ENCODE assay signal across 26 cellular contexts in the genomic region with DNA sequence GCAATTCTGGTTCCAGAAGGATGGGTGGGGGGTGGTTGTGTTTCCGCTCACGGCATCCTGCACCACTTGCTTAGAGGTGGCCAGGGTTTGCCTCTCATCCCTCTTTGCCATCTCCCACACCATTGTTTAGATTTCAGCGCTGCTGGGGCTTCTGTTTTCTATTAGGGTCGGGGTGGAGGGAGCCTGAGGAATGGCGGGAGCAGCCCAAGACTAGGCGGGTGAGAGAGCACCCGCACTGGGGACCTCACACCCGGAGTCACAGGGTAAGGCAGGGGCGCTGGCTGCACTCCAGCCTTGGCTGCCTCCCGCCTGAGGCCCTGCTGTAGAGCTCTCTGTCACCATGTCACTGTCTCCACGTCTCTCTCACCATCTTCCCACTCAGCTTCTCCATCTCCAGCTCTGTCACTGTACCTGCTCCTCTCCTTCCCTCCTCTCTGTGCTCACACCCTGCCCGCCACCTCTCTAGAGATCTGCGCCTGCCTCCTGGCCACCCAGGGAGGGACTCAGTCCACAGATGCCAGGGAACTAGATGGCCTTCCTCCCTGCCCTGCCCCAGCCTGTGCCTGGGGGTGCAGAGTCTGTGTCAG. TPM values are rescaled to one million over a fixed set of nuclear protein-coding genes. Genes with fewer than 3 reads are reported as not detected.
"Had no signal": no experiment of that assay in that cellular context is flagged by ENCODE, and none has a peak within 500 bp of the region (broad histone marks: within the 10 kb centered on the region; RNA-seq: fewer than 3 reads in every experiment).

No MANE protein-coding gene starts in this region.

- H3K27me3 ChIP-seq: ascending aorta, breast epithelium, colonic mucosa, dorsolateral prefrontal cortex, testis, upper lobe of left lung had no signal

- H3K4me3 Mint-ChIP-seq: activated T-helper 17 cell treated with anti-CD3 and anti-CD28 coated beads, Interleukin-2, amount 50 U/mL, for 72 hours; central memory CD8-positive, alpha-beta T cell; effector memory CD8-positive, alpha-beta T cell; natural killer cell treated with Interleukin-12 subunit alpha and Interleukin-12 subunit beta and Interleukin-15 and Interleukin-18, amount 100 ng/mL, for 72 hours; stimulated activated memory B cell treated with anti-CD40 and anti-IgM and Interleukin-4, amounts not matched to agents 10 μg/mL and 1 μg/mL and 100 μg/mL, for 72 hours; WTC11 had no signal

- H3K27ac ChIP-seq: ascending aorta, breast epithelium, colonic mucosa, dorsolateral prefrontal cortex, left lung, testis, upper lobe of left lung had no signal

- H3K36me3 ChIP-seq: ascending aorta, breast epithelium, colonic mucosa, left lung, upper lobe of left lung had no signal

- H3K9me3 Mint-ChIP-seq: activated naive CD4-positive, alpha-beta T cell treated with anti-CD3 and anti-CD28 coated beads, Interleukin-2, amount 50 U/mL, for 72 hours; activated T-helper 17 cell treated with anti-CD3 and anti-CD28 coated beads, Interleukin-2, amount 50 U/mL, for 72 hours; central memory CD8-positive, alpha-beta T cell; effector memory CD8-positive, alpha-beta T cell; natural killer cell treated with Interleukin-12 subunit alpha and Interleukin-12 subunit beta and Interleukin-15 and Interleukin-18, amount 100 ng/mL, for 72 hours; stimulated activated memory B cell treated with anti-CD40 and anti-IgM and Interleukin-4, amounts not matched to agents 10 μg/mL and 1 μg/mL and 100 μg/mL, for 72 hours; WTC11 had no signal

- H3K4me1 Mint-ChIP-seq: activated T-helper 17 cell treated with anti-CD3 and anti-CD28 coated beads, Interleukin-2, amount 50 U/mL, for 72 hours; central memory CD8-positive, alpha-beta T cell had no signal

- H3K4me1 ChIP-seq: breast epithelium, colonic mucosa had no signal

- DNase-seq: activated T-cell treated with anti-CD3 and anti-CD28 coated beads, Interleukin-2, amount 50 U/mL, for 1 hour; colonic mucosa; dorsolateral prefrontal cortex; effector memory CD8-positive, alpha-beta T cell; foreskin melanocyte; hippocampal formation; kidney glomerular epithelial cell; left lung; midbrain; small intestine; T-helper 9 cell; testis; upper lobe of left lung had no signal

- H3K36me3 Mint-ChIP-seq: activated naive CD4-positive, alpha-beta T cell treated with anti-CD3 and anti-CD28 coated beads, Interleukin-2, amount 50 U/mL, for 72 hours; natural killer cell treated with Interleukin-12 subunit alpha and Interleukin-12 subunit beta and Interleukin-15 and Interleukin-18, amount 100 ng/mL, for 72 hours; stimulated activated memory B cell treated with anti-CD40 and anti-IgM and Interleukin-4, amounts not matched to agents 10 μg/mL and 1 μg/mL and 100 μg/mL, for 72 hours; WTC11 had no signal

- H3K4me3 ChIP-seq: ascending aorta, breast epithelium, colonic mucosa, dorsolateral prefrontal cortex, left lung, testis, upper lobe of left lung had no signal

- FAIRE-seq: endothelial cell of umbilical vein, small intestine had no signal

- H3K27ac Mint-ChIP-seq: activated T-helper 17 cell treated with anti-CD3 and anti-CD28 coated beads, Interleukin-2, amount 50 U/mL, for 72 hours; effector memory CD8-positive, alpha-beta T cell; natural killer cell treated with Interleukin-12 subunit alpha and Interleukin-12 subunit beta and Interleukin-15 and Interleukin-18, amount 100 ng/mL, for 72 hours; stimulated activated memory B cell treated with anti-CD40 and anti-IgM and Interleukin-4, amounts not matched to agents 10 μg/mL and 1 μg/mL and 100 μg/mL, for 72 hours; WTC11 had no signal

- ATAC-seq: activated naive CD4-positive, alpha-beta T cell treated with anti-CD3 and anti-CD28 coated beads, Interleukin-2, amount 50 U/mL, for 72 hours; activated T-helper 17 cell treated with anti-CD3 and anti-CD28 coated beads, Interleukin-2, amount 50 U/mL, for 72 hours; effector memory CD8-positive, alpha-beta T cell; esophagus mucosa; left lung; natural killer cell treated with Interleukin-12 subunit alpha and Interleukin-12 subunit beta and Interleukin-15 and Interleukin-18, amount 100 ng/mL, for 72 hours; sciatic nerve; stimulated activated memory B cell treated with anti-CD40 and anti-IgM and Interleukin-4, amounts not matched to agents 10 μg/mL and 1 μg/mL and 100 μg/mL, for 72 hours; WTC11 had no signal

- H3K9me3 ChIP-seq: ascending aorta, breast epithelium, colonic mucosa, left lung, testis, upper lobe of left lung had no signal

RNA-seq across cellular contexts. Expression of gene ABCC3, which starts 32.8 kb away (rescaled TPM):
- total RNA-seq: activated naive CD4-positive, alpha-beta T cell treated with anti-CD3 and anti-CD28 coated beads, Interleukin-2, amount 50 U/mL, for 72 hours; natural killer cell treated with Interleukin-12 subunit alpha and Interleukin-12 subunit beta and Interleukin-15 and Interleukin-18, amount 100 ng/mL, for 72 hours; T-helper 1 cell treated with Interleukin-12 subunit alpha and Interleukin-12 subunit beta and Interleukin-4 antibody, amounts not matched to agents 30 ng/mL and 1 ng/mL, for 36 hours had no signal

RNA-seq across cellular contexts. Expression of gene CACNA1G, which starts 41.4 kb away (rescaled TPM):
- total RNA-seq: endothelial cell of umbilical vein; lung microvascular endothelial cell; natural killer cell treated with Interleukin-12 subunit alpha and Interleukin-12 subunit beta and Interleukin-15 and Interleukin-18, amount 100 ng/mL, for 72 hours; T-helper 1 cell treated with Interleukin-12 subunit alpha and Interleukin-12 subunit beta and Interleukin-4 antibody, amounts not matched to agents 30 ng/mL and 1 ng/mL, for 36 hours had no signal
- polyA plus RNA-seq: endothelial cell of umbilical vein had no signal
